In the genomic region with DNA sequence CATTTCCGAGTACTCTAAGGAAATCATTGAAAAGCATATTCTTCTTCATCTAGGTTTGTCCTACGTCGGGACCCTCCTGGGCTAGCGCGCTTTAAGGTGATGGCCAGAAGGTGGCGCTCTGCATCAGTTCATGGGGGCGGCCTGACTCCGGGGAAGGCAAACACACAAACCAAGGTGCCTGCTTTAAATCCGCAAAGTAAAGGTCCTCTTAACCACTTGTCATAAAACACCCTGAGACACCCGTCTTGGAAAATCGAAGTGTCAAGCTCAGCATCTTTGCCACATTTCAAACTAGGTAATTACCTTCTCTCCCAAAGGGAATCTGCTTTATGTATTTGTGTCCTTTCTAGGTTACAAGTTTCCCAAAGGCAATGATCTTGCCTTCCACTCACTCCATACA, we compare ENCODE assay signal across 8 cellular contexts.
DNase-seq lines count a peak whose midpoint lies in the region; ATAC-seq and TF ChIP-seq lines count a peak whose summit lies in the region.

No MANE protein-coding gene starts in this region.

- H3K4me1 ChIP-seq in HEK293 (ENCODE audit: control insufficient read depth, insufficient read depth, low read length): no peaks in the 10 kb centered on the region
- no peaks in the 10 kb centered on the region for H3K4me1 ChIP-seq in iPS DF 6.9 (ENCODE audit: control insufficient read depth, insufficient read depth, low read length)

- peak; percentile 11 for DNase-seq in DMS114 treated with DMSO at 0.1 percent for 48 hours (lab: John Stamatoyannopoulos, UW; ENCODE audit: unreplicated experiment)
- DNase-seq in NCI-H1694 (lab: John Stamatoyannopoulos, UW): peak; percentile 56
- DNase-seq in T1000 (lab: John Stamatoyannopoulos, UW): peak; percentile 13
- peak; percentile 87 for DNase-seq in astrocyte of the hippocampus (ENCODE audit: low read depth, low spot score)
- DNase-seq in iPS DF 6.9 (ENCODE audit: low read depth, low spot score): peak; percentile 45
- DNase-seq in stimulated activated CD4-positive, alpha-beta T cell treated with anti-CD3 and anti-CD28 coated beads, Interleukin-12 subunit alpha, Interleukin-12 subunit beta, amount 100 ng/mL, for 24 hours (ENCODE audit: low read depth in 2 of 2): peak; percentile 48 to 73

- H3K27me3 ChIP-seq in iPS DF 6.9 (ENCODE audit: control insufficient read depth, insufficient read depth, low read length): no peaks in the 10 kb centered on the region

- POLR2A ChIA-PET in HEK293 (lab: Yijun Ruan, JAX): interaction anchor here (0.6 kb wide), 1 partner anchor 817 kb away, joined by 4 read pairs; no protein-coding TSS in a partner anchor

- CTCF ChIA-PET in HEK293 (lab: Yijun Ruan, JAX): interaction anchor here (0.6 to 3.5 kb wide), 53 partner anchors 9 to 1574 kb away, joined by 3 to 55 read pairs (median 5); no protein-coding TSS in a partner anchor

- H3K36me3 ChIP-seq in HEK293 (ENCODE audit: control insufficient read depth in 2 of 2, insufficient read depth in 1 of 2, low read length in 2 of 2): no peaks in the 10 kb centered on the region
- no peaks in the 10 kb centered on the region for H3K36me3 ChIP-seq in iPS DF 6.9 (ENCODE audit: control insufficient read depth, insufficient read depth, low read length)

- H3K4me3 ChIP-seq in HEK293 (ENCODE audit: low read depth, low read length) (no peak overlapping the region), iPS DF 6.9 (ENCODE audit: low read length) (no peak overlapping the region)

- no peak for ATAC-seq in GM19023 (IDR thresholded peaks at IDR 0.05; ENCODE audit: unreplicated experiment)

- no peak overlapping the region for H3K27ac ChIP-seq in HEK293 (ENCODE audit: extremely low read depth, low read depth, low read length)
- no peak overlapping the region for H3K27ac ChIP-seq in iPS DF 6.9 (ENCODE audit: low read length)

- peak; percentile 58; the same call in 1 of the 2 replicates for TF ChIP-seq CTCF in HEK293 (tag by site-specific recombination; IDR thresholded peaks at IDR 0.05)

- H3K9me3 ChIP-seq in HEK293 (ENCODE audit: control insufficient read depth, insufficient read depth, low read depth, low read length) (no peaks in the 10 kb centered on the region), iPS DF 6.9 (ENCODE audit: control insufficient read depth, insufficient read depth, low read length) (no peaks in the 10 kb centered on the region)

- no CpG with 5 or more reads among the region's 11 CpGs for WGBS in iPS DF 6.9 (ENCODE audit: insufficient coverage, insufficient read length)

TF ChIP-seq in HEK293, 187 proteins besides CTCF, POLR2A, EP300 and RAD21:
- peak; percentile 85 for TF ChIP-seq ZNF654 (tag by site-specific recombination; IDR thresholded peaks at IDR 0.05; ENCODE audit: low read depth)
- TF ChIP-seq ZNF2 (tag by site-specific recombination; IDR thresholded peaks at IDR 0.05): 0 out of 2 replicates have a peak, but pooled peaks have one; percentile 35
- peak; percentile 60; the same call in 1 of the 2 replicates for TF ChIP-seq ZNF335 (tag by site-specific recombination; conservative IDR thresholded peaks at IDR 0.05)
- TF ChIP-seq ZIC2 (tag by site-specific recombination; IDR thresholded peaks at IDR 0.05): no peak
- TF ChIP-seq, protein P1, sequence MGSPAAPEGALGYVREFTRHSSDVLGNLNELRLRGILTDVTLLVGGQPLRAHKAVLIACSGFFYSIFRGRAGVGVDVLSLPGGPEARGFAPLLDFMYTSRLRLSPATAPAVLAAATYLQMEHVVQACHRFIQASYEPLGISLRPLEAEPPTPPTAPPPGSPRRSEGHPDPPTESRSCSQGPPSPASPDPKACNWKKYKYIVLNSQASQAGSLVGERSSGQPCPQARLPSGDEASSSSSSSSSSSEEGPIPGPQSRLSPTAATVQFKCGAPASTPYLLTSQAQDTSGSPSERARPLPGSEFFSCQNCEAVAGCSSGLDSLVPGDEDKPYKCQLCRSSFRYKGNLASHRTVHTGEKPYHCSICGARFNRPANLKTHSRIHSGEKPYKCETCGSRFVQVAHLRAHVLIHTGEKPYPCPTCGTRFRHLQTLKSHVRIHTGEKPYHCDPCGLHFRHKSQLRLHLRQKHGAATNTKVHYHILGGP (tag by site-specific recombination; IDR thresholded peaks at IDR 0.05): peak; percentile 35; the same call in 1 of the 2 replicates
- TF ChIP-seq ZNF660 (tag by site-specific recombination; IDR thresholded peaks at IDR 0.05): no peak

Comparison
In these comparisons a context has a peak if more than half of its experiments do, and no peak if none do; other contexts are left out.
1. DNase-seq: peak in every context shown above with its lines; median percentile 87 in astrocyte of the hippocampus; 60 in stimulated activated CD4-positive, alpha-beta T cell treated with anti-CD3 and anti-CD28 coated beads, Interleukin-12 subunit alpha, Interleukin-12 subunit beta, amount 100 ng/mL, for 24 hours; 56 in NCI-H1694; 45 in iPS DF 6.9; 13 in T1000; 11 in DMS114 treated with DMSO at 0.1 percent for 48 hours.